In genomic region chr17:39239640-39240314, GRCh38 we compare ENCODE assay signal across 8 cellular contexts. TPM values are rescaled to one million over a fixed set of nuclear protein-coding genes. Genes with fewer than 3 reads are reported as not detected.
DNase-seq lines count a peak whose midpoint lies in the region; ATAC-seq and TF ChIP-seq lines count a peak whose summit lies in the region.

No MANE protein-coding gene starts in this region.

- no peak overlapping the region; a peak in 2 of 7 replicates for H3K27ac Mint-ChIP-seq in H9

- no CpG with 5 or more reads among the region's 16 CpGs for WGBS in H9 (ENCODE audit: extremely low coverage, insufficient read length, low lambda C conversion rate)
- WGBS in spleen, 5 donors, result 26 to 38% (median 30%) methylated on average over 13 to 16 of the region's 16 CpGs

- no peak overlapping the region for H3T11ph ChIP-seq in H9 (ENCODE audit: low read length)

- POLR2A ChIA-PET in A673 (lab: Charles Lee; ENCODE audit: low non-redundant PET) (no interaction called here), Panc1 (lab: Charles Lee) (no interaction called here)

- peaks cover 2% of the 10 kb centered on the region; the same call in 1 of the 2 replicates for H3K27me3 Mint-ChIP-seq in H9 (ENCODE audit: low read depth)

- CTCF ChIA-PET in A673 (lab: Charles Lee) (interaction anchor here (0.6 kb wide), 1 partner anchor 9 kb away, joined by 4 read pairs; no protein-coding TSS in a partner anchor), Panc1 (lab: Charles Lee) (no interaction called here)

- intact Hi-C loops in A673 (cut with micrococcal nuclease; ENCODE audit: unreplicated experiment) (loop anchor here (5.0 kb wide), 3 partner anchors 42 to 257 kb away; partner anchors contain the start of genes CACNB1 and PLXDC1), Panc1 (cut with micrococcal nuclease; ENCODE audit: unreplicated experiment) (no loop called here), spleen (cut with DNase I; ENCODE audit: low total_unique reads) (loop anchor here (2.0 kb wide), 1 partner anchor 37 kb away; no protein-coding TSS in a partner anchor)

- H3K36me3 ChIP-seq in A673 (ENCODE audit: insufficient read depth, low read length, poor library complexity, severe bottlenecking) (no peaks in the 10 kb centered on the region), Panc1 (ENCODE audit: control insufficient read depth, insufficient read depth, low read length) (no peaks in the 10 kb centered on the region), cardiac muscle cell (no peaks in the 10 kb centered on the region), spleen (no peaks in the 10 kb centered on the region)

- no peak overlapping the region for H2BK15ac ChIP-seq in H9 (ENCODE audit: low read depth, low read length)

- no peak overlapping the region for H2BK12ac ChIP-seq in H9 (ENCODE audit: insufficient read length, low read depth, low read length)

- H3K9me3 Mint-ChIP-seq in H9, result no peaks in the 10 kb centered on the region

- H2AFZ ChIP-seq in H9 (ENCODE audit: low read length), result no peak overlapping the region

- H3K27me3 ChIP-seq in A673 (replicated peaks; ENCODE audit: insufficient read depth, low read depth, low read length, poor library complexity), result no peaks in the 10 kb centered on the region
- H3K27me3 ChIP-seq in H9 (ENCODE audit: insufficient read depth, low read length), result no peaks in the 10 kb centered on the region
- H3K27me3 ChIP-seq in Panc1 (ENCODE audit: control insufficient read depth, insufficient read depth, low read length), result no peaks in the 10 kb centered on the region
- H3K27me3 ChIP-seq in cardiac muscle cell, result no peaks in the 10 kb centered on the region
- H3K27me3 ChIP-seq in spleen (replicated peaks in 1 of 7), result peaks cover 0 to 54% (median 0%) of the 10 kb centered on the region in 7 donors

- TF ChIP-seq POLR2A in spleen (IDR thresholded peaks at IDR 0.05), result no peak

- in situ Hi-C loops in Panc1 (cut with HindIII; ENCODE audit: low pct_unique_long_range_greater_than_20kb, low sequenced_read_pairs), result no loop called here

- no peaks in the 10 kb centered on the region for H3K23me2 ChIP-seq in H9 (ENCODE audit: insufficient read length, low read depth, low read length, poor library complexity, severe bottlenecking)

- no peak overlapping the region for H3K56ac ChIP-seq in H9 (ENCODE audit: insufficient read length, low read depth, low read length)

- peak overlapping the region; percentile 30 to 33; a peak in 4 of 5 replicates for H3K4me3 Mint-ChIP-seq in H9

- H4K5ac ChIP-seq in H9 (ENCODE audit: insufficient read length, low read depth, low read length), result no peak overlapping the region

- H3K23ac ChIP-seq in H9 (ENCODE audit: insufficient read length, low read depth, low read length), result no peak overlapping the region

- H2BK5ac ChIP-seq in H9 (ENCODE audit: insufficient read length, low read length), result no peak overlapping the region

- no peak overlapping the region for H3K27ac ChIP-seq in A673 (ENCODE audit: low read depth, low read length, poor library complexity, severe bottlenecking)
- no peak overlapping the region for H3K27ac ChIP-seq in H9 (ENCODE audit: insufficient read length, low read depth, low read length)
- no peak overlapping the region for H3K27ac ChIP-seq in Panc1 (ENCODE audit: low read length)
- no peak overlapping the region for H3K27ac ChIP-seq in cardiac muscle cell
- no peak overlapping the region for H3K27ac ChIP-seq in spleen

- H3K18ac ChIP-seq in H9 (ENCODE audit: insufficient read length, low read depth, low read length), result peak overlapping the region; percentile 16

- no TSS peak for BruUV-seq in A673 (replicated peaks; lab: Mats Ljungman, UMichigan)
- BruUV-seq in Panc1 (replicated peaks; lab: Mats Ljungman, UMichigan), result no TSS peak

- DNase-seq in A673 (ENCODE audit: low spot score) (no peak), H9 (peak; percentile 95), Panc1 (ENCODE audit: low read depth, low spot score) (no peak), cardiac muscle cell (ENCODE audit: low read depth in 1 of 2, low spot score in 1 of 2) (peak in 1 of 2 donors; percentile 67), spleen (peak; percentile 89), SIG-M5 treated with dmso at 0.1 percent for 504 hours (lab: John Stamatoyannopoulos, UW; ENCODE audit: unreplicated experiment) (no peak)
- DNase-seq in activated effector memory CD4-positive, alpha-beta T cell treated with anti-CD3 and anti-CD28 coated beads, Interleukin-2, amount 50 U/mL, for 16 hours, result peak; percentile 89

- H2BK20ac ChIP-seq in H9 (ENCODE audit: low read depth, low read length, poor library complexity, severe bottlenecking), result no peak overlapping the region

- no peaks in the 10 kb centered on the region for H4K20me1 ChIP-seq in H9 (ENCODE audit: control insufficient read depth, insufficient read depth, insufficient read length)

- no peak overlapping the region for H3K4me2 ChIP-seq in H9 (ENCODE audit: insufficient read depth, insufficient read length, low read length)

- H3K14ac ChIP-seq in H9 (ENCODE audit: insufficient read depth, low read length), result peak overlapping the region; percentile 47; the same call in 1 of the 2 replicates

- H4K8ac ChIP-seq in H9 (replicated peaks; ENCODE audit: insufficient read length, low read depth, low read length), result no peak overlapping the region

- no peaks in the 10 kb centered on the region for H3K36me3 Mint-ChIP-seq in H9 (ENCODE audit: insufficient read depth in 1 of 3, low read depth in 3 of 3)

- no peaks in the 10 kb centered on the region for H3K79me1 ChIP-seq in H9 (ENCODE audit: insufficient read depth, low read depth, low read length, poor library complexity, severe bottlenecking)

- H3K4me1 ChIP-seq in A673 (ENCODE audit: insufficient read depth, low read length, poor library complexity, severe bottlenecking) (peaks cover 10% of the 10 kb centered on the region), H9 (ENCODE audit: insufficient read depth, low read length) (no peaks in the 10 kb centered on the region), Panc1 (ENCODE audit: control insufficient read depth, insufficient read depth, low read length) (0 out of 2 replicates have a peak, but pooled peaks cover 2% of the 10 kb centered on the region), cardiac muscle cell (ENCODE audit: low read depth) (no peaks in the 10 kb centered on the region), spleen (peaks cover 6 to 36% (median 31%) of the 10 kb centered on the region in 6 donors)

- no peak overlapping the region for H2BK120ac ChIP-seq in H9 (ENCODE audit: low read depth, low read length, poor library complexity, severe bottlenecking)

- H3K4me3 ChIP-seq in A673 (ENCODE audit: low read depth, low read length, poor library complexity, severe bottlenecking) (no peak overlapping the region), Panc1 (ENCODE audit: low read depth in 2 of 2, low read length in 2 of 2) (no peak overlapping the region), cardiac muscle cell (no peak overlapping the region), spleen (no peak overlapping the region)

- no peak overlapping the region for H3K4ac ChIP-seq in H9 (ENCODE audit: low read depth, low read length)

- H3K79me2 ChIP-seq in H9 (ENCODE audit: insufficient read depth, low read length), result no peaks in the 10 kb centered on the region

- H2AK5ac ChIP-seq in H9 (ENCODE audit: insufficient read length, low read length), result no peak overlapping the region

- peak; percentile 50 for ATAC-seq in Panc1
- no peak for ATAC-seq in HG02973 (IDR thresholded peaks at IDR 0.05; ENCODE audit: unreplicated experiment)

- peaks cover 11 to 30% of the 10 kb centered on the region in 2 experiments for H3K4me1 Mint-ChIP-seq in H9

- peak; percentile 62 for TF ChIP-seq CTCF in A673 (conservative IDR thresholded peaks at IDR 0.05; ENCODE audit: low read depth, low read length)
- TF ChIP-seq CTCF in H9 (conservative IDR thresholded peaks at IDR 0.05), result peak; percentile 87
- peak; percentile 70 for TF ChIP-seq CTCF in Panc1 (IDR thresholded peaks at IDR 0.05)
- peak; percentile 53 for TF ChIP-seq CTCF in cardiac muscle cell (IDR thresholded peaks at IDR 0.05; ENCODE audit: low read depth, low read length)
- TF ChIP-seq CTCF in spleen (IDR thresholded peaks at IDR 0.05 in 8 of 11, conservative IDR thresholded peaks at IDR 0.05 in 3 of 11), result peak in 10 of 11 experiments; percentile 47 to 78 (median 58)

- H3K9ac ChIP-seq in H9 (ENCODE audit: extremely low read depth, insufficient read length, low read length), result no peak overlapping the region

- H3K9me3 ChIP-seq in A673 (ENCODE audit: low read depth, low read length, poor library complexity, severe bottlenecking) (no peaks in the 10 kb centered on the region), H9 (ENCODE audit: control insufficient read depth, low read depth, low read length) (no peaks in the 10 kb centered on the region), Panc1 (ENCODE audit: control insufficient read depth, insufficient read depth, low read depth, low read length) (no peaks in the 10 kb centered on the region), cardiac muscle cell (ENCODE audit: low read depth) (no peaks in the 10 kb centered on the region), spleen (no peaks in the 10 kb centered on the region)

- H4K91ac ChIP-seq in H9 (ENCODE audit: insufficient read length, low read depth, low read length), result no peak overlapping the region

RNA-seq across cellular contexts. Expression of gene STAC2, which starts 14.0 kb away (rescaled TPM):
- 1.3 and 2.8 TPM in 2 replicates for total RNA-seq in A673 (2021)
- 1.5 and 2.5 TPM in 2 replicates for total RNA-seq in H9 (2021)
- 0.08 TPM for total RNA-seq in Panc1 (2021; ENCODE audit: unreplicated experiment)
- not detected for polyA plus RNA-seq in Panc1 (2012; ENCODE audit: insufficient read length)
- 0.21 and 0.56 TPM in 2 replicates for total RNA-seq in cardiac muscle cell
- 0.17 and 0.42 TPM in 2 replicates for polyA plus RNA-seq in cardiac muscle cell
- under 1 TPM in 2 of 7 donors, not detected in 5; 0.27 to 0.56 TPM for total RNA-seq in spleen
- polyA plus RNA-seq in spleen, result under 1 TPM in 1 of 3 donors, not detected in 2; 0.06 TPM

RNA-seq across cellular contexts. Expression of gene RPL19, which starts 39.7 kb away (rescaled TPM):
- total RNA-seq in A673 (2021) (950 and 1,115 TPM in 2 replicates), H9 (2021) (2,038 and 2,051 TPM in 2 replicates), Panc1 (2021; ENCODE audit: unreplicated experiment) (971 TPM), cardiac muscle cell (2,476 and 3,028 TPM in 2 replicates), spleen (1,000 to 10,000 TPM; 1,504 to 3,872 (median 2,079) TPM)
- polyA plus RNA-seq in Panc1 (2012; ENCODE audit: insufficient read length), result 994 TPM
- polyA plus RNA-seq in cardiac muscle cell (761 and 822 TPM in 2 replicates), spleen (1,000 to 10,000 TPM; 4,610 to 7,360 (median 6,812) TPM)

RNA-seq across cellular contexts. Expression of gene CACNB1, which starts 42.3 kb away (rescaled TPM):
- total RNA-seq in A673 (2021) (8.0 and 10.4 TPM in 2 replicates), H9 (2021) (17.5 and 20.0 TPM in 2 replicates), Panc1 (2021; ENCODE audit: unreplicated experiment) (14.9 TPM), cardiac muscle cell (17.3 and 27.6 TPM in 2 replicates), spleen (10 to 100 TPM in 2 of 7 donors, 1 to 10 TPM in 5; 4.1 to 11.9 (median 7.1) TPM)
- polyA plus RNA-seq in Panc1 (2012; ENCODE audit: insufficient read length), result 5.7 TPM
- polyA plus RNA-seq in cardiac muscle cell (41.6 and 57.1 TPM in 2 replicates), spleen (1 to 10 TPM; 2.0 to 5.0 (median 4.2) TPM)

Comparison
In these comparisons a context has a peak if more than half of its experiments do, and no peak if none do; other contexts are left out.
1. DNase-seq: peak in H9 (single experiment), activated effector memory CD4-positive, alpha-beta T cell treated with anti-CD3 and anti-CD28 coated beads, Interleukin-2, amount 50 U/mL, for 16 hours (single experiment) and spleen (single experiment); none in A673 (single experiment), Panc1 (single experiment) and SIG-M5 treated with dmso at 0.1 percent for 504 hours (single experiment).
2. Peak in every context shown above with its lines, with median percentiles within 50 percentile points of each other: CTCF ChIP-seq.